Comparison of ENCODE assay signal across 19 cellular contexts in the genomic region with DNA sequence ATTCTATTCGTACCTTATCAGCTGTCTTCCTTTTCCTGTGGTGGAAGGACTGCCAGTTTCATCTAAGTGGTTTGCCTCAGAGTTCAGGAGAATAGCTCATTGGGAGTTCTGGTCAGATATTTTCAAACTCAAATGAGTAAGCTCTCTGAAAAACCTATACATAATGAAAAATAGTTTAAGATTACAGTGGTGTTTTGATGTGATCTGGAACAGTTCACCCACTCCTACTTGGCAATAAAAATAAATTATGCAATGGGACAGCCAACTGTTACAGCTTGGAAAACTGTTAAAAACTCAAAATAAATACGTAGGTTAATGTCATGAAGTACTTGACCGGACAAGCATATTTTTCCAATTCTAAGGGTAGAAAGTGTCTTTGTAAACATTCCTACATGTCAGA.
DNase-seq lines count a peak whose midpoint lies in the region; ATAC-seq, FAIRE-seq and TF ChIP-seq lines count a peak whose summit lies in the region.
"Had no signal": no experiment of that assay in that cellular context is flagged by ENCODE, and none has a peak within 500 bp of the region (broad histone marks: within the 10 kb centered on the region; RNA-seq: fewer than 3 reads in every experiment).

No MANE protein-coding gene starts in this region.

- H2BK15ac ChIP-seq in IMR-90 (ENCODE audit: low read depth, low read length), result no peak overlapping the region

- no peak overlapping the region for H3K9ac ChIP-seq in IMR-90 (ENCODE audit: low read depth, low read length)
- H3K9ac ChIP-seq in smooth muscle cell (ENCODE audit: low read depth), result peak overlapping the region; percentile 73

- CTCF ChIA-PET in IMR-90 (lab: Yijun Ruan, JAX), result no interaction called here

- H2AK9ac ChIP-seq in IMR-90 (replicated peaks; ENCODE audit: low read depth, low read length, poor library complexity), result no peak overlapping the region

- TF ChIP-seq POLR2A in IMR-90 (IDR thresholded peaks at IDR 0.05; ENCODE audit: low read depth, low read length), result no peak

- no peaks in the 10 kb centered on the region; the same call in 1 of the 2 replicates for H3K9me1 ChIP-seq in IMR-90 (ENCODE audit: insufficient read depth, low read length)

- peaks cover 10% of the 10 kb centered on the region for H3K4me1 ChIP-seq in IMR-90 (ENCODE audit: control insufficient read depth, insufficient read depth, low read length)
- peaks cover 45% of the 10 kb centered on the region for H3K4me1 ChIP-seq in smooth muscle cell (ENCODE audit: low read depth)

- H4K20me1 ChIP-seq in IMR-90 (ENCODE audit: insufficient read depth, low read length) (no peaks in the 10 kb centered on the region), smooth muscle cell (ENCODE audit: low read depth) (no peaks in the 10 kb centered on the region)

- H3K27me3 ChIP-seq in IMR-90 (ENCODE audit: control insufficient read depth, insufficient read depth, low read length) (no peaks in the 10 kb centered on the region), smooth muscle cell (ENCODE audit: low read depth) (no peaks in the 10 kb centered on the region)
- H3K27me3 ChIP-seq: MG63 had no signal

- H3K4me3 ChIP-seq in IMR-90 (ENCODE audit: insufficient read depth, low read depth, low read length), result no peak overlapping the region
- peak overlapping the region; percentile 11 for H3K4me3 ChIP-seq in smooth muscle cell
- H3K4me3 ChIP-seq: MG63 had no signal

- H4K8ac ChIP-seq in IMR-90 (ENCODE audit: low read depth in 2 of 2, low read length in 2 of 2), result peak overlapping the region in 1 of 2 experiments; percentile 16; a peak in 2 of 4 replicates

- H3K4me2 ChIP-seq in IMR-90 (ENCODE audit: low read depth, low read length), result peak overlapping the region; percentile 87; the same call in 1 of the 2 replicates
- H3K4me2 ChIP-seq in smooth muscle cell, result peak overlapping the region; percentile 81

- POLR2A ChIA-PET in IMR-90 (lab: Charles Lee; ENCODE audit: unreplicated experiment), result no interaction called here

- H2BK120ac ChIP-seq in IMR-90 (ENCODE audit: low read depth, low read length), result peak overlapping the region; percentile 76

- no peak overlapping the region for H3K23ac ChIP-seq in IMR-90 (ENCODE audit: low read depth, low read length)

- no CpG with 5 or more reads among the region's 3 CpGs for WGBS in IMR-90 (ENCODE audit: extremely low coverage in 2 of 2, insufficient read length in 1 of 2), 2 experiments
- 20% methylated on average over 3 of the region's 3 CpGs for WGBS in smooth muscle cell (ENCODE audit: low lambda C conversion rate)

- dilution Hi-C loops in IMR-90 (cut with HindIII; ENCODE audit: low sequenced_read_pairs, unreplicated experiment), result no loop called here

- no peak overlapping the region for H3K4me3 Mint-ChIP-seq in activated T-helper 1 cell treated with anti-CD3 and anti-CD28 coated beads, Interleukin-12 subunit alpha, Interleukin-12 subunit beta, Interleukin-2, Interleukin-4 antibody, amounts not matched to agents 30 ng/mL and 10 ng/mL and 1 ng/mL, durations not matched to agents 14 hours and 24 hours and 36 hours

- peak overlapping the region; percentile 99 for H3K18ac ChIP-seq in IMR-90 (ENCODE audit: low read depth, low read length)

- TF ChIP-seq RAD21 in IMR-90 (IDR thresholded peaks at IDR 0.05; ENCODE audit: low read length), result no peak

- H4K5ac ChIP-seq in IMR-90 (ENCODE audit: low read depth, low read length), result peak overlapping the region; percentile 82; the same call in 1 of the 2 replicates

- no peak overlapping the region; the same call in 1 of the 2 replicates for H3K56ac ChIP-seq in IMR-90 (ENCODE audit: extremely low read depth, insufficient read depth, low read length)

- H3K9me3 Mint-ChIP-seq in activated T-helper 1 cell treated with anti-CD3 and anti-CD28 coated beads, Interleukin-12 subunit alpha, Interleukin-12 subunit beta, Interleukin-2, Interleukin-4 antibody, amounts not matched to agents 30 ng/mL and 10 ng/mL and 1 ng/mL, durations not matched to agents 14 hours and 24 hours and 36 hours, result no peaks in the 10 kb centered on the region

- H3K79me1 ChIP-seq in IMR-90 (ENCODE audit: low read depth in 1 of 2, low read length in 2 of 2), result no peaks in the 10 kb centered on the region; a peak in 1 of 4 replicates

- peak overlapping the region; percentile 62; the same call in 1 of the 2 replicates for H3K4ac ChIP-seq in IMR-90 (ENCODE audit: low read depth, low read length)

- FAIRE-seq in endometrium (lab: Jason Lieb, UNC), result peak; percentile 99
- FAIRE-seq: D721Med, H54 had no signal

- H3K36me3 ChIP-seq in IMR-90 (ENCODE audit: control insufficient read depth, insufficient read depth, low read length) (no peaks in the 10 kb centered on the region), smooth muscle cell (ENCODE audit: low read depth) (no peaks in the 10 kb centered on the region)
- H3K36me3 ChIP-seq: MG63 had no signal

- no peak for TF ChIP-seq CTCF in IMR-90 (conservative IDR thresholded peaks at IDR 0.05; ENCODE audit: low read depth, low read length)
- no peak for TF ChIP-seq CTCF in smooth muscle cell (IDR thresholded peaks at IDR 0.05; ENCODE audit: borderline replicate concordance, insufficient read depth, poor library complexity, severe bottlenecking)

- in situ Hi-C loops in IMR-90 (cut with MboI; ENCODE audit: low sequenced_read_pairs) (no loop called here), G401 (cut with HindIII; ENCODE audit: low sequenced_read_pairs) (no loop called here)

- BruUV-seq in IMR-90 (replicated peaks; lab: Mats Ljungman, UMichigan), result no TSS peak

- intact Hi-C loops in IMR-90 (cut with micrococcal nuclease), result no loop called here
- intact Hi-C loops in activated T-helper 1 cell treated with anti-CD3 and anti-CD28 coated beads, Interleukin-12 subunit alpha, Interleukin-12 subunit beta, Interleukin-2, Interleukin-4 antibody, amounts not matched to agents 30 ng/mL and 10 ng/mL and 1 ng/mL, durations not matched to agents 14 hours and 24 hours and 36 hours (cut with micrococcal nuclease), result no loop called here

- no peaks in the 10 kb centered on the region for H3K4me1 Mint-ChIP-seq in activated T-helper 1 cell treated with anti-CD3 and anti-CD28 coated beads, Interleukin-12 subunit alpha, Interleukin-12 subunit beta, Interleukin-2, Interleukin-4 antibody, amounts not matched to agents 30 ng/mL and 10 ng/mL and 1 ng/mL, durations not matched to agents 14 hours and 24 hours and 36 hours (ENCODE audit: low read depth)

- no peaks in the 10 kb centered on the region for H3K9me3 ChIP-seq in IMR-90 (ENCODE audit: control insufficient read depth, insufficient read depth, low read length)
- H3K9me3 ChIP-seq in smooth muscle cell (replicated peaks; ENCODE audit: low read depth), result no peaks in the 10 kb centered on the region
- H3K9me3 ChIP-seq: MG63 had no signal

- peak overlapping the region; percentile 86; the same call in 1 of the 2 replicates for H2BK20ac ChIP-seq in IMR-90 (ENCODE audit: low read depth, low read length)

- H3K14ac ChIP-seq in IMR-90 (replicated peaks; ENCODE audit: low read depth, low read length), result no peak overlapping the region; the same call in 1 of the 2 replicates

- H3F3A ChIP-seq in smooth muscle cell (ENCODE audit: low read depth), result peaks cover 14% of the 10 kb centered on the region

- H3K27ac ChIP-seq in IMR-90 (ENCODE audit: insufficient read depth, low read length), result peak overlapping the region; percentile 62; the same call in 1 of the 2 replicates
- H3K27ac ChIP-seq in smooth muscle cell (ENCODE audit: low read depth), result peak overlapping the region; percentile 97
- H3K27ac ChIP-seq: HL-60 had no signal

- H4K91ac ChIP-seq in IMR-90 (ENCODE audit: insufficient read depth, low read depth, low read length), result peak overlapping the region; percentile 55; the same call in 1 of the 2 replicates

- ATAC-seq in IMR-90 (ENCODE audit: low read depth), result peak; percentile 10; the same call in 1 of the 2 replicates

- H2AFZ ChIP-seq in IMR-90 (replicated peaks; ENCODE audit: low read length, poor library complexity) (no peak overlapping the region), smooth muscle cell (ENCODE audit: low read depth) (peak overlapping the region; percentile 21)

- DNase-seq in IMR-90, result peak; percentile 53
- peak; percentile 9 for DNase-seq in kidney glomerular epithelial cell (lab: John Stamatoyannopoulos, UW)
- no peak for DNase-seq in smooth muscle cell (lab: John Stamatoyannopoulos, UW; ENCODE audit: unreplicated experiment)
- no peak for DNase-seq in NCI-H187 treated with DMSO at 0.1 percent for 48 hours (lab: John Stamatoyannopoulos, UW)
- no peak for DNase-seq in activated T-helper 1 cell treated with anti-CD3 and anti-CD28 coated beads, Interleukin-12 subunit alpha, Interleukin-12 subunit beta, Interleukin-2, Interleukin-4 antibody, amounts not matched to agents 30 ng/mL and 10 ng/mL and 1 ng/mL, durations not matched to agents 14 hours and 24 hours and 36 hours (ENCODE audit: low spot score)
- no peak for DNase-seq in G401 (ENCODE audit: low spot score)
- DNase-seq: C1 segment of cervical spinal cord, NCI-H1105 treated with DMSO at 0.1 percent for 48 hours, NCI-H1694 treated with DMSO at 0.1 percent for 48 hours, NCI-H2227 treated with DMSO at 0.1 percent for 48 hours, NCI-H510A treated with DMSO at 0.1 percent for 48 hours, NCI-H774, OCI-M1, Right ventricle myocardium superior had no signal

- H2AK5ac ChIP-seq in IMR-90 (ENCODE audit: low read depth, low read length), result no peak overlapping the region

- no peaks in the 10 kb centered on the region for H3K79me2 ChIP-seq in smooth muscle cell (ENCODE audit: low read depth)

- H3K27ac Mint-ChIP-seq in activated T-helper 1 cell treated with anti-CD3 and anti-CD28 coated beads, Interleukin-12 subunit alpha, Interleukin-12 subunit beta, Interleukin-2, Interleukin-4 antibody, amounts not matched to agents 30 ng/mL and 10 ng/mL and 1 ng/mL, durations not matched to agents 14 hours and 24 hours and 36 hours, result no peak overlapping the region

- no peaks in the 10 kb centered on the region for H3K36me3 Mint-ChIP-seq in activated T-helper 1 cell treated with anti-CD3 and anti-CD28 coated beads, Interleukin-12 subunit alpha, Interleukin-12 subunit beta, Interleukin-2, Interleukin-4 antibody, amounts not matched to agents 30 ng/mL and 10 ng/mL and 1 ng/mL, durations not matched to agents 14 hours and 24 hours and 36 hours (ENCODE audit: low read depth)

- H3K27me3 Mint-ChIP-seq in activated T-helper 1 cell treated with anti-CD3 and anti-CD28 coated beads, Interleukin-12 subunit alpha, Interleukin-12 subunit beta, Interleukin-2, Interleukin-4 antibody, amounts not matched to agents 30 ng/mL and 10 ng/mL and 1 ng/mL, durations not matched to agents 14 hours and 24 hours and 36 hours (ENCODE audit: insufficient read depth), result no peaks in the 10 kb centered on the region

- H2BK5ac ChIP-seq in IMR-90 (ENCODE audit: low read depth, low read length, poor library complexity, severe bottlenecking), result peak overlapping the region; percentile 96

TF ChIP-seq in IMR-90, 13 proteins besides CTCF, POLR2A, EP300 and RAD21 (continues in another document):
- TF ChIP-seq CEBPB (IDR thresholded peaks at IDR 0.05; ENCODE audit: low read depth, low read length), result 0 out of 2 replicates have a peak, but pooled peaks have one; percentile 18
- TF ChIP-seq FOS (IDR thresholded peaks at IDR 0.05; ENCODE audit: low read depth, low read length), result no peak
- TF ChIP-seq RCOR1 (IDR thresholded peaks at IDR 0.05; ENCODE audit: insufficient replicate concordance, low read length), result no peak

Comparison
In these comparisons a context has a peak if more than half of its experiments do, and no peak if none do; other contexts are left out.
1. DNase-seq: peak in IMR-90 (single experiment) and kidney glomerular epithelial cell (single experiment); none in smooth muscle cell (single experiment), NCI-H187 treated with DMSO at 0.1 percent for 48 hours (single experiment), activated T-helper 1 cell treated with anti-CD3 and anti-CD28 coated beads, Interleukin-12 subunit alpha, Interleukin-12 subunit beta, Interleukin-2, Interleukin-4 antibody, amounts not matched to agents 30 ng/mL and 10 ng/mL and 1 ng/mL, durations not matched to agents 14 hours and 24 hours and 36 hours (single experiment) and G401 (single experiment).